ENCODE assay signal across 26 cellular contexts in genomic region chr1:54174106-54174505, GRCh38. TPM values are rescaled to one million over a fixed set of nuclear protein-coding genes. Genes with fewer than 3 reads are reported as not detected.
"Had no signal": no experiment of that assay in that cellular context is flagged by ENCODE, and none has a peak within 500 bp of the region (broad histone marks: within the 10 kb centered on the region; RNA-seq: fewer than 3 reads in every experiment).

No MANE protein-coding gene starts in this region.

- H3K27ac Mint-ChIP-seq: activated B cell treated with CpG ODN at 0.5 μM for 24 hours; activated CD4-positive, alpha-beta memory T cell treated with anti-CD3 and anti-CD28 coated beads for 36 hours; activated CD4-positive, alpha-beta T cell treated with anti-CD3 and anti-CD28 coated beads, Interleukin-2, amount 10 ng/mL, durations not matched to agents 7 days and 5 days; activated naive CD4-positive, alpha-beta T cell treated with anti-CD3 and anti-CD28 coated beads for 36 hours; activated naive CD8-positive, alpha-beta T cell; activated T-helper 17 cell treated with anti-CD3 and anti-CD28 coated beads, Interleukin-2, amount 50 U/mL, for 72 hours; T-helper 1 cell treated with Interleukin-12 subunit alpha and Interleukin-12 subunit beta and Interleukin-4 antibody, amounts not matched to agents 30 μg/mL and 1 μg/mL, for 36 hours had no signal

- H3K27me3 Mint-ChIP-seq: activated B cell treated with CpG ODN at 0.5 μM for 24 hours; activated CD4-positive, alpha-beta memory T cell treated with anti-CD3 and anti-CD28 coated beads for 36 hours; activated CD4-positive, alpha-beta T cell treated with anti-CD3 and anti-CD28 coated beads, Interleukin-2, amount 10 ng/mL, durations not matched to agents 7 days and 5 days; activated naive CD8-positive, alpha-beta T cell; activated T-helper 17 cell treated with anti-CD3 and anti-CD28 coated beads, Interleukin-2, amount 50 U/mL, for 72 hours; central memory CD8-positive, alpha-beta T cell had no signal

- DNase-seq: activated B cell treated with CpG ODN at 0.5 μM for 24 hours; activated CD4-positive, alpha-beta memory T cell treated with anti-CD3 and anti-CD28 coated beads for 36 hours; activated CD4-positive, alpha-beta T cell treated with anti-CD3 and anti-CD28 coated beads for 1 hour; activated CD4-positive, alpha-beta T cell treated with anti-CD3 and anti-CD28 coated beads, Interleukin-2, amount 10 ng/mL, durations not matched to agents 7 days and 5 days; activated CD8-positive, alpha-beta memory T cell treated with anti-CD3 and anti-CD28 coated beads for 24 hours; activated gamma-delta T cell; activated naive CD4-positive, alpha-beta T cell treated with anti-CD3 and anti-CD28 coated beads for 36 hours; activated T-cell treated with anti-CD3 and anti-CD28 coated beads, Interleukin-2, amount 50 U/mL, for 4 hours; aorta; MM.1S; NCI-H1105; NCI-H1436; NCI-H1694 treated with DMSO at 0.1 percent for 48 hours; NCI-H2029 treated with DMSO at 0.1 percent for 48 hours; NCI-H524; PC-3; SHP77 treated with DMSO at 0.1 percent for 48 hours had no signal

- FAIRE-seq: bronchial epithelial cell, RCC 7860, TTC549 had no signal

- H3K27me3 ChIP-seq: adrenal gland had no signal

- H3K9me3 Mint-ChIP-seq: activated B cell treated with CpG ODN at 0.5 μM for 24 hours; activated CD4-positive, alpha-beta memory T cell treated with anti-CD3 and anti-CD28 coated beads for 36 hours; activated CD4-positive, alpha-beta T cell treated with anti-CD3 and anti-CD28 coated beads, Interleukin-2, amount 10 ng/mL, durations not matched to agents 7 days and 5 days; activated naive CD4-positive, alpha-beta T cell treated with anti-CD3 and anti-CD28 coated beads for 36 hours; activated T-cell treated with anti-CD3 and anti-CD28 coated beads, Interleukin-2, amount 50 U/mL, for 4 hours; activated T-helper 17 cell treated with anti-CD3 and anti-CD28 coated beads, Interleukin-2, amount 50 U/mL, for 72 hours; central memory CD8-positive, alpha-beta T cell; T-helper 1 cell treated with Interleukin-12 subunit alpha and Interleukin-12 subunit beta and Interleukin-4 antibody, amounts not matched to agents 30 μg/mL and 1 μg/mL, for 36 hours had no signal

- H3K4me3 Mint-ChIP-seq: activated B cell treated with CpG ODN at 0.5 μM for 24 hours; activated CD4-positive, alpha-beta memory T cell treated with anti-CD3 and anti-CD28 coated beads for 36 hours; activated CD4-positive, alpha-beta T cell treated with anti-CD3 and anti-CD28 coated beads, Interleukin-2, amount 10 ng/mL, durations not matched to agents 7 days and 5 days; activated naive CD4-positive, alpha-beta T cell treated with anti-CD3 and anti-CD28 coated beads for 36 hours; activated naive CD8-positive, alpha-beta T cell; activated T-cell treated with anti-CD3 and anti-CD28 coated beads, Interleukin-2, amount 50 U/mL, for 4 hours; activated T-helper 17 cell treated with anti-CD3 and anti-CD28 coated beads, Interleukin-2, amount 50 U/mL, for 72 hours; central memory CD8-positive, alpha-beta T cell; T-helper 1 cell treated with Interleukin-12 subunit alpha and Interleukin-12 subunit beta and Interleukin-4 antibody, amounts not matched to agents 30 μg/mL and 1 μg/mL, for 36 hours had no signal

- H3K36me3 Mint-ChIP-seq: activated CD4-positive, alpha-beta memory T cell treated with anti-CD3 and anti-CD28 coated beads for 36 hours; activated naive CD8-positive, alpha-beta T cell had no signal

- H3K9me3 ChIP-seq: adrenal gland had no signal

- H3K4me3 ChIP-seq: adrenal gland had no signal

- H3K4me1 Mint-ChIP-seq: activated B cell treated with CpG ODN at 0.5 μM for 24 hours; central memory CD8-positive, alpha-beta T cell had no signal

- ATAC-seq: activated T-cell treated with anti-CD3 and anti-CD28 coated beads, Interleukin-2, amount 50 U/mL, for 4 hours; activated T-helper 17 cell treated with anti-CD3 and anti-CD28 coated beads, Interleukin-2, amount 50 U/mL, for 72 hours; PC-3 had no signal

RNA-seq across cellular contexts. Expression of gene CDCP2, which starts 21.3 kb away (rescaled TPM):
- total RNA-seq: activated B cell treated with CpG ODN at 0.5 μM for 24 hours; activated CD4-positive, alpha-beta memory T cell treated with anti-CD3 and anti-CD28 coated beads for 36 hours; activated CD4-positive, alpha-beta T cell treated with anti-CD3 and anti-CD28 coated beads, Interleukin-2, amount 10 ng/mL, durations not matched to agents 7 days and 5 days; activated naive CD4-positive, alpha-beta T cell treated with anti-CD3 and anti-CD28 coated beads for 36 hours; activated T-cell treated with anti-CD3 and anti-CD28 coated beads, Interleukin-2, amount 50 U/mL, for 4 hours; bronchial epithelial cell; PC-3; SK-MEL-5 had no signal
- polyA plus RNA-seq: aorta had no signal
